In genomic region chr19:47231215-47232054, GRCh38 we compare ENCODE assay signal across 8 cellular contexts. TPM values are rescaled to one million over a fixed set of nuclear protein-coding genes. Genes with fewer than 3 reads are reported as not detected.
DNase-seq lines count a peak whose midpoint lies in the region; ATAC-seq and TF ChIP-seq lines count a peak whose summit lies in the region.

No MANE protein-coding gene starts in this region.

- no peaks in the 10 kb centered on the region for H3K36me3 Mint-ChIP-seq in activated naive CD8-positive, alpha-beta T cell
- no peaks in the 10 kb centered on the region for H3K36me3 Mint-ChIP-seq in osteocyte (ENCODE audit: unreplicated experiment)

- H3K9me2 ChIP-seq in SK-N-SH = no peaks in the 10 kb centered on the region

- intact Hi-C loops in Right ventricle myocardium inferior (cut with DNase I) = no loop called here

- H3K9me3 ChIP-seq in HUES6 (ENCODE audit: control insufficient read depth, insufficient read depth, low read depth, low read length) = no peaks in the 10 kb centered on the region
- H3K9me3 ChIP-seq in SK-N-SH = no peaks in the 10 kb centered on the region
- H3K9me3 ChIP-seq in thoracic aorta = no peaks in the 10 kb centered on the region

- H3K4me3 ChIP-seq in HUES6 (ENCODE audit: low read depth, low read length) (peak overlapping the region; percentile 86), SK-N-SH (ENCODE audit: low read depth in 2 of 2, low read length in 1 of 2) (peak overlapping the region; percentile 49 to 93), thoracic aorta (peak overlapping the region; percentile 97)

- H3K27ac Mint-ChIP-seq in activated naive CD8-positive, alpha-beta T cell = peak overlapping the region; percentile 89
- H3K27ac Mint-ChIP-seq in osteocyte (ENCODE audit: unreplicated experiment) = peak overlapping the region; percentile 93

- H3K4me1 Mint-ChIP-seq in activated naive CD8-positive, alpha-beta T cell (ENCODE audit: low read depth) = peaks cover 28% of the 10 kb centered on the region
- H3K4me1 Mint-ChIP-seq in osteocyte (ENCODE audit: unreplicated experiment) = peaks cover 29% of the 10 kb centered on the region

- peak overlapping the region; percentile 86 for H3K4me3 Mint-ChIP-seq in activated naive CD8-positive, alpha-beta T cell
- H3K4me3 Mint-ChIP-seq in osteocyte (ENCODE audit: unreplicated experiment) = peak overlapping the region; percentile 67

- TF ChIP-seq CTCF in SK-N-SH (IDR thresholded peaks at IDR 0.05) (no peak), osteocyte (IDR thresholded peaks at IDR 0.05) (no peak), thoracic aorta (IDR thresholded peaks at IDR 0.05) (no peak)

- CTCF ChIA-PET in SK-N-SH (lab: Yijun Ruan, JAX) = interaction anchor here (0.8 to 2.6 kb wide), 6 partner anchors 13 to 73 kb away, joined by 3 to 27 read pairs (median 4); no protein-coding TSS in a partner anchor

- TF ChIP-seq RAD21 in SK-N-SH (IDR thresholded peaks at IDR 0.05; ENCODE audit: low read length) = no peak

- H3K36me3 ChIP-seq in HUES6 (ENCODE audit: control insufficient read depth, insufficient read depth, low read length) (no peaks in the 10 kb centered on the region), SK-N-SH (replicated peaks in 1 of 2; ENCODE audit: control insufficient read depth in 1 of 2, insufficient read depth in 2 of 2, low read length in 1 of 2) (no peaks in the 10 kb centered on the region), thoracic aorta (no peaks in the 10 kb centered on the region)

- no peak overlapping the region for H2AFZ ChIP-seq in SK-N-SH (ENCODE audit: low read depth)

- H3K9ac ChIP-seq in HUES6 (ENCODE audit: low read length) (peak overlapping the region; percentile 93), SK-N-SH (peak overlapping the region; percentile 70)

- H4K20me1 ChIP-seq in SK-N-SH (ENCODE audit: insufficient read depth) = peaks cover 25% of the 10 kb centered on the region

- H3K27me3 ChIP-seq in HUES6 (ENCODE audit: control insufficient read depth, insufficient read depth, low read length) = no peaks in the 10 kb centered on the region; the same call in 1 of the 2 replicates
- no peaks in the 10 kb centered on the region for H3K27me3 ChIP-seq in SK-N-SH (ENCODE audit: insufficient read depth)
- H3K27me3 ChIP-seq in thoracic aorta (replicated peaks; ENCODE audit: insufficient read depth) = no peaks in the 10 kb centered on the region

- POLR2A ChIA-PET in SK-N-SH (lab: Yijun Ruan, JAX) = interaction anchor here (1.1 to 2.4 kb wide), 2 partner anchors 9 to 12 kb away, joined by 4 to 10 read pairs; no protein-coding TSS in a partner anchor

- TF ChIP-seq EP300 in SK-N-SH (IDR thresholded peaks at IDR 0.05; ENCODE audit: borderline replicate concordance in 1 of 2, low read depth in 1 of 2, low read length in 1 of 2) = no peak

- H3K4me2 ChIP-seq in SK-N-SH = peak overlapping the region; percentile 87

- TF ChIP-seq POLR2A in GM18505 (IDR thresholded peaks at IDR 0.05; ENCODE audit: borderline replicate concordance, extremely low read depth, insufficient read depth, insufficient read length) = peak; percentile 60

- H3K79me2 ChIP-seq in SK-N-SH (ENCODE audit: insufficient read depth) = peaks cover 51% of the 10 kb centered on the region

- ATAC-seq in GM18505 (IDR thresholded peaks at IDR 0.05; ENCODE audit: unreplicated experiment) = peak; percentile 23
- ATAC-seq in Right ventricle myocardium inferior = peak; percentile 30
- ATAC-seq in thoracic aorta (ENCODE audit: insufficient number of reproducible peaks, low FRiP score, low read depth) = peak; percentile 33

- DNase-seq in A172 (ENCODE audit: low spot score) (peak; percentile 39), SK-N-SH (peak; percentile 94), Right ventricle myocardium inferior (ENCODE audit: missing footprints) (peak; percentile 95), osteocyte (ENCODE audit: extremely low spot score, unreplicated experiment) (peak; percentile 96), thoracic aorta (ENCODE audit: low spot score) (peak; percentile 52)

- H3K4me1 ChIP-seq in HUES6 (ENCODE audit: control insufficient read depth, insufficient read depth, low read length) (peaks cover 34% of the 10 kb centered on the region), SK-N-SH (ENCODE audit: control insufficient read depth in 1 of 2, insufficient read depth in 2 of 2, low read depth in 1 of 2, low read length in 1 of 2) (peaks cover 19 to 34% of the 10 kb centered on the region in 2 experiments), thoracic aorta (ENCODE audit: control insufficient read depth in 1 of 2, low read depth in 2 of 2) (peaks cover 12 to 47% of the 10 kb centered on the region in 2 donors)

- WGBS in SK-N-SH (ENCODE audit: low lambda C conversion rate) = 14% methylated on average over 17 of the region's 51 CpGs

- peaks cover 46% of the 10 kb centered on the region for H3F3A ChIP-seq in SK-N-SH (replicated peaks; ENCODE audit: insufficient read depth)

- H3K27ac ChIP-seq in HUES6 (ENCODE audit: low read depth, low read length) (peak overlapping the region; percentile 66), SK-N-SH (ENCODE audit: low read depth in 2 of 2, low read length in 1 of 2) (peak overlapping the region; percentile 89 to 90), thoracic aorta (peak overlapping the region; percentile 60 to 100)

- H3K9me3 Mint-ChIP-seq in activated naive CD8-positive, alpha-beta T cell (ENCODE audit: low read depth) = no peaks in the 10 kb centered on the region
- H3K9me3 Mint-ChIP-seq in osteocyte (ENCODE audit: unreplicated experiment) = no peaks in the 10 kb centered on the region

- H3K27me3 Mint-ChIP-seq in activated naive CD8-positive, alpha-beta T cell = no peaks in the 10 kb centered on the region
- no peaks in the 10 kb centered on the region for H3K27me3 Mint-ChIP-seq in osteocyte (ENCODE audit: unreplicated experiment)

TF ChIP-seq in SK-N-SH, 30 proteins besides CTCF, POLR2A, EP300 and RAD21 (continues in another document):
- TF ChIP-seq FOXM1 (IDR thresholded peaks at IDR 0.05; ENCODE audit: low read depth) = no peak
- TF ChIP-seq FOXJ3 (CRISPR knock-in tag; IDR thresholded peaks at IDR 0.05) = 0 out of 2 replicates have a peak, but pooled peaks have one; percentile 8
- TF ChIP-seq RXRA (IDR thresholded peaks at IDR 0.05; ENCODE audit: borderline replicate concordance, low read depth) = no peak
- peak; percentile 67; the same call in 1 of the 2 replicates for TF ChIP-seq POLR2AphosphoS5 (IDR thresholded peaks at IDR 0.05; ENCODE audit: low read depth, low read length)
- no peak for TF ChIP-seq YY1 (IDR thresholded peaks at IDR 0.05; ENCODE audit: low read depth)
- no peak for TF ChIP-seq RCOR1 (IDR thresholded peaks at IDR 0.05; ENCODE audit: low read length)
- peak; percentile 85 for TF ChIP-seq MAX (IDR thresholded peaks at IDR 0.05; ENCODE audit: low read depth)
- no peak for TF ChIP-seq ELF1 (IDR thresholded peaks at IDR 0.05)
- TF ChIP-seq REST (IDR thresholded peaks at IDR 0.05; ENCODE audit: low read depth, low read length) = peak; percentile 88
- peak; percentile 36; the same call in 1 of the 2 replicates for TF ChIP-seq TAF1 (IDR thresholded peaks at IDR 0.05; ENCODE audit: borderline replicate concordance, low read depth, low read length)

RNA-seq across cellular contexts. Expression of gene BBC3, which starts 0.4 kb away (rescaled TPM):
- 5.7 and 7.6 TPM in 2 replicates for total RNA-seq in A172 (2014; rRNA removed; shearing (Covaris generic))
- polyA plus RNA-seq in SK-N-SH (2012; rRNA removed) = 14.5 and 16.1 TPM in 2 replicates
- polyA plus RNA-seq in SK-N-SH (2012; cell fraction: cytosol; rRNA removed) = 9.9 and 12.9 TPM in 2 replicates
- polyA plus RNA-seq in SK-N-SH (2012; cell fraction: nucleus; rRNA removed) = 14.3 and 14.4 TPM in 2 replicates
- total RNA-seq in Right ventricle myocardium inferior (5.0 TPM), osteocyte (27.9 and 34.3 TPM in 2 replicates), thoracic aorta (10 to 100 TPM in 1 of 2 donors, 1 to 10 TPM in 1; 6.5 to 21.4 TPM)

RNA-seq across cellular contexts. Expression of gene CCDC9, which starts 24.9 kb away (rescaled TPM):
- 2.6 and 3.7 TPM in 2 replicates for total RNA-seq in A172 (2014; rRNA removed; shearing (Covaris generic))
- polyA plus RNA-seq in SK-N-SH (2012; rRNA removed) = 9.8 and 12.4 TPM in 2 replicates
- polyA plus RNA-seq in SK-N-SH (2012; cell fraction: cytosol; rRNA removed) = 4.0 and 5.3 TPM in 2 replicates
- 28.4 and 46.4 TPM in 2 replicates for polyA plus RNA-seq in SK-N-SH (2012; cell fraction: nucleus; rRNA removed)
- total RNA-seq in Right ventricle myocardium inferior = 21.2 TPM
- total RNA-seq in osteocyte = 34.6 and 35.1 TPM in 2 replicates
- 10 to 100 TPM; 26.7 to 38.9 TPM for total RNA-seq in thoracic aorta

RNA-seq across cellular contexts. Expression of gene INAFM1, which starts 43.2 kb away (rescaled TPM):
- 0.19 and 0.41 TPM in 2 replicates for total RNA-seq in A172 (2014; rRNA removed; shearing (Covaris generic))
- polyA plus RNA-seq in SK-N-SH (2012; rRNA removed) = 3.8 and 5.5 TPM in 2 replicates
- 2.3 and 3.0 TPM in 2 replicates for polyA plus RNA-seq in SK-N-SH (2012; cell fraction: cytosol; rRNA removed)
- polyA plus RNA-seq in SK-N-SH (2012; cell fraction: nucleus; rRNA removed) = 10.2 and 19.9 TPM in 2 replicates
- total RNA-seq in Right ventricle myocardium inferior (11.2 TPM), osteocyte (16.7 and 17.4 TPM in 2 replicates), thoracic aorta (10 to 100 TPM; 10.3 to 18.6 TPM)

Comparison
In these comparisons a context has a peak if more than half of its experiments do, and no peak if none do; other contexts are left out.
1. Peak in every context shown above with its lines: DNase-seq, ATAC-seq, H3K4me3 ChIP-seq and H3K27ac ChIP-seq.
2. DNase-seq: peak in every context shown above with its lines; median percentile 96 in osteocyte; 95 in Right ventricle myocardium inferior; 94 in SK-N-SH; 52 in thoracic aorta; 39 in A172.